In the genomic region with DNA sequence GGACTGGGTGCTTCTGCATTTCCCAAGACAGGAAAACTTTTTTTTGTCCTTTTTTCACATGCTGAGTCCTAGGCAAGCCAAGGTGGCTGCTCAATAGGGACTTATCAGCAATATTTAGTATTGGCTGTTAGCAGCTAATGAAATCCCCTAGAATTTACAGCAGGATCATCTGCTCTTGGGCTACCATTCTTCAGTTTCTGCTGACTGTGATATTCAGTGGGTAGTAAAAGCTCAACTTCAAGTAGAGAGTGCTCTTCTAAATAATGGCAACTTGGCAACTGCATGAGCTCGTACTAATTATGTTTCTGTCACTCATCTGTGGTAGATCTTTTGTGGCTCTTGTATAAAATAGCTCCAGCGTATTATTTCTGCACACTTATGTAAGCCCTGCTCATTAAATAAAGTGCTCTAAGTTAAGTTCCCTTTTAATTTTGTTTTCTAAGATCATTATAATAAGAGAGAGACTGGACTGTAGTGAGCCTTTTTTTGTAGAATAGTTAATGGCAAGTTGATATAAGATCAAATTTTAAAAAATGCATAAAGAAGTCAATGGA, we compare ENCODE assay signal across 21 cellular contexts.
"Had no signal": no experiment of that assay in that cellular context is flagged by ENCODE, and none has a peak within 500 bp of the region (broad histone marks: within the 10 kb centered on the region; RNA-seq: fewer than 3 reads in every experiment).

No MANE protein-coding gene starts in this region.

- H3K27me3 ChIP-seq: adrenal gland, gastroesophageal sphincter, heart right ventricle, tibial nerve had no signal

- H3K27ac ChIP-seq: adrenal gland, gastroesophageal sphincter, heart right ventricle, prostate gland, skin epidermis had no signal

- H3K36me3 ChIP-seq: adrenal gland, gastroesophageal sphincter, heart right ventricle, prostate gland, tibial nerve had no signal

- ATAC-seq: activated CD4-positive, alpha-beta T cell treated with anti-CD3 and anti-CD28 coated beads for 36 hours; activated naive CD4-positive, alpha-beta T cell treated with anti-CD3 and anti-CD28 coated beads, Interleukin-2, amount 50 U/mL, for 72 hours; esophagus mucosa; gastroesophageal sphincter; heart right ventricle; left ventricle myocardium superior; right cardiac atrium; WTC11 had no signal

- H3K9me3 ChIP-seq: adrenal gland, gastroesophageal sphincter, heart right ventricle, prostate gland, tibial nerve had no signal

- H3K4me3 ChIP-seq: adrenal gland, gastroesophageal sphincter, heart right ventricle, prostate gland, skin epidermis, tibial nerve had no signal

- FAIRE-seq: astrocyte, urothelium cell line had no signal

- DNase-seq: activated CD4-positive, alpha-beta memory T cell treated with anti-CD3 and anti-CD28 coated beads for 36 hours; activated CD4-positive, alpha-beta T cell treated with anti-CD3 and anti-CD28 coated beads for 36 hours; activated gamma-delta T cell treated with Interleukin-2 at 50 U/mL for 16 hours; activated T-cell treated with anti-CD3 and anti-CD28 coated beads for 4 hours; adrenal gland; effector CD8-positive, alpha-beta T cell; heart right ventricle; immature natural killer cell; kidney glomerular epithelial cell; left ventricle myocardium superior; naive B cell; right cardiac atrium had no signal

- H3K4me1 ChIP-seq: adrenal gland, gastroesophageal sphincter, prostate gland had no signal
